Comparison of ENCODE assay signal across 9 cellular contexts in genomic region chrX:13090261-13091110, GRCh38. TPM values are rescaled to one million over a fixed set of nuclear protein-coding genes. Genes with fewer than 3 reads are reported as not detected.
A peak's percentile ranks its signal among the peaks of the same experiment; 100 is the strongest.
DNase-seq lines count a peak whose midpoint lies in the region; ATAC-seq and TF ChIP-seq lines count a peak whose summit lies in the region.
"Had no signal": no experiment of that assay in that cellular context is flagged by ENCODE, and none has a peak within 500 bp of the region (broad histone marks: within the 10 kb centered on the region; RNA-seq: fewer than 3 reads in every experiment).

No MANE protein-coding gene starts in this region.

- DNase-seq in activated CD4-positive, alpha-beta T cell treated with anti-CD3 and anti-CD28 coated beads for 36 hours = peak; percentile 46
- DNase-seq in activated CD4-positive, alpha-beta T cell treated with anti-CD3 and anti-CD28 coated beads for 1 hour = no peak
- DNase-seq in activated CD8-positive, alpha-beta T cell treated with anti-CD3 and anti-CD28 coated beads, Interleukin-2, amount 10 ng/mL, durations not matched to agents 7 days and 5 days = peak; percentile 49
- peak; percentile 68 for DNase-seq in islet precursor cell
- peak; percentile 26 for DNase-seq in superior temporal gyrus (ENCODE audit: extremely low spot score)
- DNase-seq in type B pancreatic cell (ENCODE audit: extremely low spot score, unreplicated experiment) = no peak
- no peak for DNase-seq in 8988T

- CTCF ChIA-PET in activated CD4-positive, alpha-beta T cell treated with anti-CD3 and anti-CD28 coated beads for 36 hours (lab: Charles Lee) = interaction anchor here (0.7 to 4.0 kb wide), 13 partner anchors 9 to 397 kb away, joined by 3 to 28 read pairs (median 6); partner anchors contain the start of gene TMSB4X
- CTCF ChIA-PET in activated CD8-positive, alpha-beta T cell treated with anti-CD3 and anti-CD28 coated beads, Interleukin-2, amount 10 ng/mL, durations not matched to agents 7 days and 5 days (lab: Charles Lee) = interaction anchor here (0.9 to 6.2 kb wide), 16 partner anchors 9 to 556 kb away, joined by 3 to 173 read pairs (median 5); partner anchors contain the start of gene TMSB4X

- peak overlapping the region; percentile 95 for H3K27ac Mint-ChIP-seq in activated CD4-positive, alpha-beta T cell treated with anti-CD3 and anti-CD28 coated beads for 36 hours
- peak overlapping the region; percentile 83 for H3K27ac Mint-ChIP-seq in activated CD8-positive, alpha-beta T cell treated with anti-CD3 and anti-CD28 coated beads, Interleukin-2, amount 10 ng/mL, durations not matched to agents 7 days and 5 days
- H3K27ac Mint-ChIP-seq in type B pancreatic cell = no peak overlapping the region

- no peaks in the 10 kb centered on the region for H3K9me3 Mint-ChIP-seq in activated CD4-positive, alpha-beta T cell treated with anti-CD3 and anti-CD28 coated beads for 36 hours (ENCODE audit: low read depth)
- H3K9me3 Mint-ChIP-seq in activated CD8-positive, alpha-beta T cell treated with anti-CD3 and anti-CD28 coated beads, Interleukin-2, amount 10 ng/mL, durations not matched to agents 7 days and 5 days (ENCODE audit: insufficient read depth) = no peaks in the 10 kb centered on the region
- H3K9me3 Mint-ChIP-seq in type B pancreatic cell = peaks cover 13% of the 10 kb centered on the region

- peaks cover 4% of the 10 kb centered on the region for H3K36me3 Mint-ChIP-seq in activated CD4-positive, alpha-beta T cell treated with anti-CD3 and anti-CD28 coated beads for 36 hours (ENCODE audit: low read depth)
- H3K36me3 Mint-ChIP-seq in activated CD8-positive, alpha-beta T cell treated with anti-CD3 and anti-CD28 coated beads, Interleukin-2, amount 10 ng/mL, durations not matched to agents 7 days and 5 days (ENCODE audit: low read depth) = peaks cover 5% of the 10 kb centered on the region
- no peaks in the 10 kb centered on the region for H3K36me3 Mint-ChIP-seq in type B pancreatic cell

- H3K4me3 Mint-ChIP-seq in activated CD4-positive, alpha-beta T cell treated with anti-CD3 and anti-CD28 coated beads for 36 hours = peak overlapping the region; percentile 54
- H3K4me3 Mint-ChIP-seq in activated CD8-positive, alpha-beta T cell treated with anti-CD3 and anti-CD28 coated beads, Interleukin-2, amount 10 ng/mL, durations not matched to agents 7 days and 5 days = peak overlapping the region; percentile 56
- H3K4me3 Mint-ChIP-seq in type B pancreatic cell = no peak overlapping the region

- H3K27me3 Mint-ChIP-seq in activated CD4-positive, alpha-beta T cell treated with anti-CD3 and anti-CD28 coated beads for 36 hours = no peaks in the 10 kb centered on the region
- no peaks in the 10 kb centered on the region for H3K27me3 Mint-ChIP-seq in activated CD8-positive, alpha-beta T cell treated with anti-CD3 and anti-CD28 coated beads, Interleukin-2, amount 10 ng/mL, durations not matched to agents 7 days and 5 days (ENCODE audit: low read depth)
- no peaks in the 10 kb centered on the region for H3K27me3 Mint-ChIP-seq in type B pancreatic cell

- intact Hi-C loops in activated CD4-positive, alpha-beta T cell treated with anti-CD3 and anti-CD28 coated beads for 36 hours (cut with DNase I, micrococcal nuclease) = loop anchor here (2.0 to 10.0 kb wide), 10 partner anchors 77 to 937 kb away; partner anchors contain the start of genes GEMIN8 (in 2 of the 2), OFD1 (in 1 of the 2), TCEANC (in 1 of the 2) and TRAPPC2 (in 1 of the 2)

- TF ChIP-seq CTCF in type B pancreatic cell (conservative IDR thresholded peaks at IDR 0.05) = no peak

- peaks cover 90% of the 10 kb centered on the region for H3K4me1 Mint-ChIP-seq in activated CD4-positive, alpha-beta T cell treated with anti-CD3 and anti-CD28 coated beads for 36 hours
- peaks cover 94% of the 10 kb centered on the region for H3K4me1 Mint-ChIP-seq in activated CD8-positive, alpha-beta T cell treated with anti-CD3 and anti-CD28 coated beads, Interleukin-2, amount 10 ng/mL, durations not matched to agents 7 days and 5 days (ENCODE audit: low read depth)
- peaks cover 6% of the 10 kb centered on the region for H3K4me1 Mint-ChIP-seq in type B pancreatic cell (ENCODE audit: unreplicated experiment)

- POLR2A ChIA-PET in activated CD4-positive, alpha-beta T cell treated with anti-CD3 and anti-CD28 coated beads for 36 hours (lab: Charles Lee) = interaction anchor here (0.9 to 2.3 kb wide), 10 partner anchors 8 to 143 kb away, joined by 3 to 16 read pairs (median 5); no protein-coding TSS in a partner anchor
- POLR2A ChIA-PET in activated CD8-positive, alpha-beta T cell treated with anti-CD3 and anti-CD28 coated beads, Interleukin-2, amount 10 ng/mL, durations not matched to agents 7 days and 5 days (lab: Charles Lee) = interaction anchor here (0.6 to 13.9 kb wide), 15 partner anchors 9 to 398 kb away, joined by 3 to 779 read pairs (median 14); partner anchors contain the start of gene TMSB4X

- peak; percentile 17 for ATAC-seq in activated CD4-positive, alpha-beta T cell treated with anti-CD3 and anti-CD28 coated beads for 36 hours
- no peak for ATAC-seq in activated CD8-positive, alpha-beta T cell treated with anti-CD3 and anti-CD28 coated beads, Interleukin-2, amount 10 ng/mL, durations not matched to agents 7 days and 5 days
- no peak for ATAC-seq in GM18498 (IDR thresholded peaks at IDR 0.05; ENCODE audit: unreplicated experiment)

RNA-seq across cellular contexts. Expression of gene FAM9C, which starts 46.1 kb away (rescaled TPM):
- not detected for total RNA-seq in activated CD4-positive, alpha-beta T cell treated with anti-CD3 and anti-CD28 coated beads for 36 hours
- total RNA-seq in activated CD8-positive, alpha-beta T cell treated with anti-CD3 and anti-CD28 coated beads, Interleukin-2, amount 10 ng/mL, durations not matched to agents 7 days and 5 days = not detected
- total RNA-seq in type B pancreatic cell (ENCODE audit: low replicate concordance) = 0.67 TPM in 1 of 2 replicates, not detected in the other
- total RNA-seq: mononuclear cell had no signal

Comparison
In these comparisons a context has a peak if more than half of its experiments do, and no peak if none do; other contexts are left out.
1. DNase-seq: peak in activated CD4-positive, alpha-beta T cell treated with anti-CD3 and anti-CD28 coated beads for 36 hours (single experiment), activated CD8-positive, alpha-beta T cell treated with anti-CD3 and anti-CD28 coated beads, Interleukin-2, amount 10 ng/mL, durations not matched to agents 7 days and 5 days (single experiment), islet precursor cell (single experiment) and superior temporal gyrus (single experiment); none in activated CD4-positive, alpha-beta T cell treated with anti-CD3 and anti-CD28 coated beads for 1 hour (single experiment), type B pancreatic cell (single experiment) and 8988T (single experiment).